Comparison of ENCODE assay signal across 1 cellular context in genomic region chr15:73564255-73564654, GRCh38.
TF ChIP-seq lines count a peak whose summit lies in the region.

No MANE protein-coding gene starts in this region.

TF ChIP-seq in K562, 482 proteins besides CTCF, POLR2A, EP300 and RAD21 (continued from another document and continues in another):
- TF ChIP-seq, protein P1, sequence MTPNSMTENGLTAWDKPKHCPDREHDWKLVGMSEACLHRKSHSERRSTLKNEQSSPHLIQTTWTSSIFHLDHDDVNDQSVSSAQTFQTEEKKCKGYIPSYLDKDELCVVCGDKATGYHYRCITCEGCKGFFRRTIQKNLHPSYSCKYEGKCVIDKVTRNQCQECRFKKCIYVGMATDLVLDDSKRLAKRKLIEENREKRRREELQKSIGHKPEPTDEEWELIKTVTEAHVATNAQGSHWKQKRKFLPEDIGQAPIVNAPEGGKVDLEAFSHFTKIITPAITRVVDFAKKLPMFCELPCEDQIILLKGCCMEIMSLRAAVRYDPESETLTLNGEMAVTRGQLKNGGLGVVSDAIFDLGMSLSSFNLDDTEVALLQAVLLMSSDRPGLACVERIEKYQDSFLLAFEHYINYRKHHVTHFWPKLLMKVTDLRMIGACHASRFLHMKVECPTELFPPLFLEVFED (CRISPR knock-in tag; conservative IDR thresholded peaks at IDR 0.05), result no peak
- TF ChIP-seq EHMT2 (IDR thresholded peaks at IDR 0.05) (peak; percentile 35; the same call in 1 of the 2 replicates), ATF2 (CRISPR knock-in tag; IDR thresholded peaks at IDR 0.05) (no peak), FOXP1 (CRISPR knock-in tag; IDR thresholded peaks at IDR 0.05) (no peak), ETV6 (IDR thresholded peaks at IDR 0.05; ENCODE audit: borderline replicate concordance in 1 of 2, low read depth in 2 of 2, low read length in 1 of 2) (no peak), ETV6 (CRISPR knock-in tag; IDR thresholded peaks at IDR 0.05; ENCODE audit: borderline replicate concordance) (no peak), DACH1 (IDR thresholded peaks at IDR 0.05; ENCODE audit: partially characterized antibody) (no peak), LEF1 (IDR thresholded peaks at IDR 0.05) (no peak), CEBPB (tag; IDR thresholded peaks at IDR 0.05) (no peak), ELF1 (tag; IDR thresholded peaks at IDR 0.05) (no peak), ATF3 (IDR thresholded peaks at IDR 0.05) (peak; percentile 86), ATF3 (CRISPR knock-in tag; conservative IDR thresholded peaks at IDR 0.05) (no peak), SMARCE1 (IDR thresholded peaks at IDR 0.05) (0 out of 2 replicates have a peak, but pooled peaks have one; percentile 54), CHCHD3 (CRISPR knock-in tag; IDR thresholded peaks at IDR 0.05) (no peak), CHD1 (IDR thresholded peaks at IDR 0.05; ENCODE audit: low read length) (no peak), KAT2B (IDR thresholded peaks at IDR 0.05; ENCODE audit: low read depth, low read length) (no peak), NR2C2 (CRISPR knock-in tag; IDR thresholded peaks at IDR 0.05) (no peak), NR2C2 (tag; IDR thresholded peaks at IDR 0.05) (no peak), POLR2AphosphoS5 (IDR thresholded peaks at IDR 0.05; ENCODE audit: control insufficient read depth, insufficient read depth, low read depth, low read length) (no peak), TAL1 (IDR thresholded peaks at IDR 0.05) (peak; percentile 36; the same call in 1 of the 2 replicates), MLLT1 (IDR thresholded peaks at IDR 0.05) (peak in 1 of 2 experiments; percentile 71; a peak in 1 of 4 replicates), THAP7 (CRISPR knock-in tag; IDR thresholded peaks at IDR 0.05) (no peak), GTF3C2 (IDR thresholded peaks at IDR 0.05; ENCODE audit: borderline replicate concordance, extremely low read depth, insufficient read length) (no peak), ZBTB17 (CRISPR knock-in tag; IDR thresholded peaks at IDR 0.05) (no peak), ILF3 (IDR thresholded peaks at IDR 0.05; ENCODE audit: borderline replicate concordance) (no peak), ZNF778 (CRISPR knock-in tag; IDR thresholded peaks at IDR 0.05) (no peak), PPARD (CRISPR knock-in tag; IDR thresholded peaks at IDR 0.05) (no peak), E2F3 (CRISPR knock-in tag; IDR thresholded peaks at IDR 0.05) (no peak), BRD4 (IDR thresholded peaks at IDR 0.05) (no peak), ZBTB2 (IDR thresholded peaks at IDR 0.05) (no peak), HMG20A (CRISPR knock-in tag; conservative IDR thresholded peaks at IDR 0.05) (no peak), CREM (IDR thresholded peaks at IDR 0.05; ENCODE audit: low read depth) (no peak), MEIS2 (IDR thresholded peaks at IDR 0.05; ENCODE audit: partially characterized antibody) (no peak), HNRNPLL (IDR thresholded peaks at IDR 0.05; ENCODE audit: low read depth, low read length, poor library complexity, severe bottlenecking) (no peak), CBFA2T3 (IDR thresholded peaks at IDR 0.05) (peak; percentile 84), SP1 (CRISPR knock-in tag; IDR thresholded peaks at IDR 0.05) (no peak), ZNF184 (CRISPR knock-in tag; IDR thresholded peaks at IDR 0.05) (no peak), GATAD2B (IDR thresholded peaks at IDR 0.05; ENCODE audit: borderline replicate concordance) (no peak), SREBF1 (IDR thresholded peaks at IDR 0.05; ENCODE audit: borderline replicate concordance, low read depth, low read length) (no peak), GATAD2A (IDR thresholded peaks at IDR 0.05) (no peak), MBD2 (IDR thresholded peaks at IDR 0.05; ENCODE audit: borderline replicate concordance, low read depth) (no peak), ZBTB43 (CRISPR knock-in tag; IDR thresholded peaks at IDR 0.05) (0 out of 2 replicates have a peak, but pooled peaks have one; percentile 41), SRF (CRISPR knock-in tag; IDR thresholded peaks at IDR 0.05) (no peak)
- TF ChIP-seq, protein P2, sequence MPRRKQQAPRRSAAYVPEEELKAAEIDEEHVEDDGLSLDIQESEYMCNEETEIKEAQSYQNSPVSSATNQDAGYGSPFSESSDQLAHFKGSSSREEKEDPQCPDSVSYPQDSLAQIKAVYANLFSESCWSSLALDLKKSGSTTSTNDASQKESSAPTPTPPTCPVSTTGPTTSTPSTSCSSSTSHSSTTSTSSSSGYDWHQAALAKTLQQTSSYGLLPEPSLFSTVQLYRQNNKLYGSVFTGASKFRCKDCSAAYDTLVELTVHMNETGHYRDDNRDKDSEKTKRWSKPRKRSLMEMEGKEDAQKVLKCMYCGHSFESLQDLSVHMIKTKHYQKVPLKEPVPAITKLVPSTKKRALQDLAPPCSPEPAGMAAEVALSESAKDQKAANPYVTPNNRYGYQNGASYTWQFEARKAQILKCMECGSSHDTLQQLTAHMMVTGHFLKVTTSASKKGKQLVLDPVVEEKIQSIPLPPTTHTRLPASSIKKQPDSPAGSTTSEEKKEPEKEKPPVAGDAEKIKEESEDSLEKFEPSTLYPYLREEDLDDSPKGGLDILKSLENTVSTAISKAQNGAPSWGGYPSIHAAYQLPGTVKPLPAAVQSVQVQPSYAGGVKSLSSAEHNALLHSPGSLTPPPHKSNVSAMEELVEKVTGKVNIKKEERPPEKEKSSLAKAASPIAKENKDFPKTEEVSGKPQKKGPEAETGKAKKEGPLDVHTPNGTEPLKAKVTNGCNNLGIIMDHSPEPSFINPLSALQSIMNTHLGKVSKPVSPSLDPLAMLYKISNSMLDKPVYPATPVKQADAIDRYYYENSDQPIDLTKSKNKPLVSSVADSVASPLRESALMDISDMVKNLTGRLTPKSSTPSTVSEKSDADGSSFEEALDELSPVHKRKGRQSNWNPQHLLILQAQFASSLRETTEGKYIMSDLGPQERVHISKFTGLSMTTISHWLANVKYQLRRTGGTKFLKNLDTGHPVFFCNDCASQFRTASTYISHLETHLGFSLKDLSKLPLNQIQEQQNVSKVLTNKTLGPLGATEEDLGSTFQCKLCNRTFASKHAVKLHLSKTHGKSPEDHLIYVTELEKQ (CRISPR knock-in tag; IDR thresholded peaks at IDR 0.05), result no peak
- TF ChIP-seq, protein P3, sequence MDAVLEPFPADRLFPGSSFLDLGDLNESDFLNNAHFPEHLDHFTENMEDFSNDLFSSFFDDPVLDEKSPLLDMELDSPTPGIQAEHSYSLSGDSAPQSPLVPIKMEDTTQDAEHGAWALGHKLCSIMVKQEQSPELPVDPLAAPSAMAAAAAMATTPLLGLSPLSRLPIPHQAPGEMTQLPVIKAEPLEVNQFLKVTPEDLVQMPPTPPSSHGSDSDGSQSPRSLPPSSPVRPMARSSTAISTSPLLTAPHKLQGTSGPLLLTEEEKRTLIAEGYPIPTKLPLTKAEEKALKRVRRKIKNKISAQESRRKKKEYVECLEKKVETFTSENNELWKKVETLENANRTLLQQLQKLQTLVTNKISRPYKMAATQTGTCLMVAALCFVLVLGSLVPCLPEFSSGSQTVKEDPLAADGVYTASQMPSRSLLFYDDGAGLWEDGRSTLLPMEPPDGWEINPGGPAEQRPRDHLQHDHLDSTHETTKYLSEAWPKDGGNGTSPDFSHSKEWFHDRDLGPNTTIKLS (IDR thresholded peaks at IDR 0.05; ENCODE audit: borderline replicate concordance, low read depth), result no peak
- TF ChIP-seq, protein P4, sequence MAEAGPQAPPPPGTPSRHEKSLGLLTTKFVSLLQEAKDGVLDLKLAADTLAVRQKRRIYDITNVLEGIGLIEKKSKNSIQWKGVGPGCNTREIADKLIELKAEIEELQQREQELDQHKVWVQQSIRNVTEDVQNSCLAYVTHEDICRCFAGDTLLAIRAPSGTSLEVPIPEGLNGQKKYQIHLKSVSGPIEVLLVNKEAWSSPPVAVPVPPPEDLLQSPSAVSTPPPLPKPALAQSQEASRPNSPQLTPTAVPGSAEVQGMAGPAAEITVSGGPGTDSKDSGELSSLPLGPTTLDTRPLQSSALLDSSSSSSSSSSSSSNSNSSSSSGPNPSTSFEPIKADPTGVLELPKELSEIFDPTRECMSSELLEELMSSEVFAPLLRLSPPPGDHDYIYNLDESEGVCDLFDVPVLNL (CRISPR knock-in tag; IDR thresholded peaks at IDR 0.05; ENCODE audit: low read depth), result no peak
